In the genomic region with DNA sequence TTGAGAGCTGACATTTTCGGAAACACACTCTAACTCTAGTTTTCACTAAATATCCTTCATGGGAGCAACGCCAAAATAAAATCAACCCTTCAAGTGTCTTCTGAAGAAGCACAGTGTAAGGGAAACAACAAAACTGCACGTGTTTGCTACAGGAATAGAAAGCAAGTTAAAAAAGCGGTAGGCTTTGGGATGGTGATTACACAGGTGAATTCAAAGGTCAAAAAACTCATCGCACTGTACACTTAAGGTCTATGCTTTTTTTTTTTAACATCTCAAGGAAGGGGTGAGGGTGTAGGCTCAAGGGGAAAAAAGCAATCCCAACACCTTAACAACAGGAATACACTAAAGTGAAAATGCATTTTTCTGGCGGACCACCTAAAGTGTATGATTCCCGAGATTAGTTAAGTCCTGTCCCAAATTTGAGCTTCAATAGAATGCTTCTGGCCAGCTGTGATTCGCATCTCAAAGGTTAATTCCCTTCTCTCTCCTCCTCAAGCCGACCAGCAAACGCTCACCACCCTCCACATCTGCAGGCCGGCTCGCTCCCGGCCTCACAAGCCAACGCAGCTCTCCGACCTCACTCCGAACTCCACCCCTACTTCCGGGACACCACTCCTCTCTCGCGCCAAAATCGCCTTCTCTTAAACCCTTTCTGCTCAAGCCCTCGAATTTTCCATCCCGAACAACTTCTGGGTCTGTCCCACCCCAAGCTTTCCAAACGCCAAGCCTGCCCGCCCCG, we compare ENCODE assay signal across 1 cellular context.
TF ChIP-seq lines count a peak whose summit lies in the region.

No MANE protein-coding gene starts in this region.

TF ChIP-seq in endothelial cell of umbilical vein, 7 proteins besides CTCF, POLR2A, EP300 and RAD21:
- TF ChIP-seq EZH2 (IDR thresholded peaks at IDR 0.05; ENCODE audit: borderline replicate concordance, low read depth, low read length, severe bottlenecking) (peak; percentile 34), GATA2 (IDR thresholded peaks at IDR 0.05; ENCODE audit: insufficient read depth, insufficient read length, low read depth, low read length) (no peak), FOS (IDR thresholded peaks at IDR 0.05; ENCODE audit: borderline replicate concordance, insufficient read depth, low read length) (no peak)
